ENCODE assay signal across 8 cellular contexts in the genomic region with DNA sequence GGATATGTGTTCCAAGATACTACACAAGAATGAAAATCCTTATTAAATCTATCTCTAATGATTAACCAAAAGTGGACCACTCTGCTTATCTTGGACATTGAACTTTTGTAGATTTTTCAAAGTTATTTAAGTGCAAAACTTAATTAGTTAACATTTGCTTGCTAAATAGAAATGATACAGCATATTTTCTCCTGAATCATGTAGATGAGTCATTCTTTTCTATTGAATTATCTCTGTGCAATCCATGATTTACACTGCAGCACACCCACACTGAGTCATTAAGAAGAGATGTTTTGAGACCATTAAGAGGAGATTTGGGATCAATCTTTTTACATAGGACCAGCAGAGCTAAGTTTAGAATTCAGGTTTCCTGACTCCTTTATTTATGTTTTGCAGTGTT. TPM values are rescaled to one million over a fixed set of nuclear protein-coding genes. Genes with fewer than 3 reads are reported as not detected.
DNase-seq lines count a peak whose midpoint lies in the region; ATAC-seq, FAIRE-seq and TF ChIP-seq lines count a peak whose summit lies in the region.

No MANE protein-coding gene starts in this region.

- ATAC-seq in esophagus mucosa, result peak; percentile 88
- no peak for ATAC-seq in GM21825 (IDR thresholded peaks at IDR 0.05; ENCODE audit: unreplicated experiment)
- ATAC-seq in GM18858 (IDR thresholded peaks at IDR 0.05; ENCODE audit: unreplicated experiment), result no peak

- FAIRE-seq in GM19239 (lab: Jason Lieb, UNC), result no peak

- DNase-seq in DMS53 (lab: John Stamatoyannopoulos, UW) (peak; percentile 71), pulmonary artery endothelial cell (ENCODE audit: low read depth, low spot score) (peak; percentile 50), GM19239 (ENCODE audit: insufficient read length, low spot score) (no peak)
- no peak for DNase-seq in stimulated activated CD4-positive, alpha-beta T cell treated with anti-CD3 and anti-CD28 coated beads, Interleukin-4, amount 100 ng/mL, for 24 hours

TF ChIP-seq in PFSK-1, 5 proteins besides CTCF, POLR2A, EP300 and RAD21:
- TF ChIP-seq TAF1 (IDR thresholded peaks at IDR 0.05; ENCODE audit: borderline replicate concordance, insufficient read depth, low read length) (0 out of 2 replicates have a peak, but pooled peaks have one; percentile 27), SIN3A (IDR thresholded peaks at IDR 0.05; ENCODE audit: borderline replicate concordance, insufficient read depth, low read length) (no peak)

RNA-seq across cellular contexts. Expression of a gene that starts 6.6 kb away (rescaled TPM):
- polyA plus RNA-seq in PFSK-1 (2012; ENCODE audit: insufficient read length, low read depth), result 0.73 TPM
- total RNA-seq in esophagus mucosa, result 0.36 TPM
- 0.66 and 0.99 TPM in 2 replicates for total RNA-seq in pulmonary artery endothelial cell

RNA-seq across cellular contexts. Expression of a gene that starts 43.8 kb away (rescaled TPM):
- polyA plus RNA-seq in PFSK-1 (2012; ENCODE audit: insufficient read length, low read depth), result 24.5 TPM
- total RNA-seq in esophagus mucosa (14.0 TPM), pulmonary artery endothelial cell (28.6 and 41.9 TPM in 2 replicates)

RNA-seq across cellular contexts. Expression of a gene that starts 43.9 kb away (rescaled TPM):
- polyA plus RNA-seq in PFSK-1 (2012; ENCODE audit: insufficient read length, low read depth), result 17.2 TPM
- total RNA-seq in esophagus mucosa (28.5 TPM), pulmonary artery endothelial cell (40.4 and 52.1 TPM in 2 replicates)

Comparison
In these comparisons a context has a peak if more than half of its experiments do, and no peak if none do; other contexts are left out.
1. DNase-seq: peak in DMS53 (single experiment) and pulmonary artery endothelial cell (single experiment); none in stimulated activated CD4-positive, alpha-beta T cell treated with anti-CD3 and anti-CD28 coated beads, Interleukin-4, amount 100 ng/mL, for 24 hours (single experiment) and GM19239 (single experiment).